In the genomic region with DNA sequence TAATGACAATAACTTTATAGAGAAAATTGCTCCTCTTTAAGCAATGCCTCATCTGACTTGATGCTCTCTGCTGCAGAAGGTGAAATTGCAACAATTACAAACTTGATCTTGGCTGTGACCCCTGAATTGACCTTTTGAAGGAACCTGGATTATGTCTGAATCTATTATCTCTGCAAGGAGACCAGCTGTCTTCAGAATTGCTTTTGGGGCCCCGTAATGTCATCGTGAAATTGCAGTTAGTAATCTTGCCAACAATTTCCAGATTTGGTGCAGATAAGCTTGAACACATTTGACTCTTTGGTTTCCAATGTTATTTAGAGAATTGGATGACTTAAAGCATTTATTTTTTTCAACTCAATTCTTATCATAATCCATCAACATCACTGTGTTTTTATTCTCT, we compare ENCODE assay signal across 9 cellular contexts.
"Had no signal": no experiment of that assay in that cellular context is flagged by ENCODE, and none has a peak within 500 bp of the region (broad histone marks: within the 10 kb centered on the region; RNA-seq: fewer than 3 reads in every experiment).

No MANE protein-coding gene starts in this region.

- DNase-seq: GM23248, GOT3, H7, HFFc6, KBM-7 had no signal

- H3K27ac ChIP-seq: GM23248, HL-60 had no signal

- H3K9me3 ChIP-seq: HAP-1 had no signal

- ATAC-seq: HCT116, HepG2 had no signal

- H3K4me3 ChIP-seq: GM23248, HAP-1 had no signal

- H3K4me1 ChIP-seq: HAP-1 had no signal

- H3K36me3 ChIP-seq: HAP-1 had no signal
